1 cellular context compared by ENCODE assay signal in the genomic region with DNA sequence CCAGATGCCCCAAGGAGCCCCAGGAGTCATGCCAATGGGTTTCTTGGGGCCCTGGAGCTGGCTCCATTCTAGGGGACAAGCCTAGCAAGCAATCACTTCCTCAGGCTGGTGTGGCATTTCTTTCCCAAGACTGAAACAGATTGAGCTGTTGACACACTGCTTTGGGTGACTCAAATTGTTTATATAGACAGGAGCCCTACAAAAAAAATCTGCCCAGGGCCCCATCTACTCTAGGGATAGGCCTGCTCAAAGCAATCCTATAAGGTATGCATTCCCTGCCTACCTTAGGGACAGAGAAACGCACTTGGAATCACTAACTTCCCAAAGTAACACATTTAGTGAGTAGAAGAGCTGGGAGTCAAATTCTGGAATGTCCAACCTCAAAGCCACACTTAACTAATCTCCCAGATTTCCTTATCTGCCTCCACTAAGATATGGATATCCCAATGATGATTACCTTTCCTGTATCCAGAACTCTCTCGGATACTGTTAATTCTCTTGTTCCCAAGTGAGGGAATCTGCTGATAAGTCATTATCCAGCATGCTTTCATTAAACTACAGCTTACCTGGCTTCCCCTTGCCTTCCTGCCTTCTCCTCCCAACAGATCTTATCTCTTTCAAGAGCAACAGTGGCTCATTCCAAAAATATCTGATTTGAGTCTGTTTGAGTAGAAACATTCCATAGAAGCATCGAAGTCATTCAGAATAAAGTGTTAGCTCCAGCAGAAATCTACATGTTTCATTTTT.
TF ChIP-seq lines count a peak whose summit lies in the region.

No MANE protein-coding gene starts in this region.

TF ChIP-seq in SK-N-SH, 30 proteins besides CTCF, POLR2A, EP300 and RAD21 (continued from another document):
- TF ChIP-seq, protein P1, sequence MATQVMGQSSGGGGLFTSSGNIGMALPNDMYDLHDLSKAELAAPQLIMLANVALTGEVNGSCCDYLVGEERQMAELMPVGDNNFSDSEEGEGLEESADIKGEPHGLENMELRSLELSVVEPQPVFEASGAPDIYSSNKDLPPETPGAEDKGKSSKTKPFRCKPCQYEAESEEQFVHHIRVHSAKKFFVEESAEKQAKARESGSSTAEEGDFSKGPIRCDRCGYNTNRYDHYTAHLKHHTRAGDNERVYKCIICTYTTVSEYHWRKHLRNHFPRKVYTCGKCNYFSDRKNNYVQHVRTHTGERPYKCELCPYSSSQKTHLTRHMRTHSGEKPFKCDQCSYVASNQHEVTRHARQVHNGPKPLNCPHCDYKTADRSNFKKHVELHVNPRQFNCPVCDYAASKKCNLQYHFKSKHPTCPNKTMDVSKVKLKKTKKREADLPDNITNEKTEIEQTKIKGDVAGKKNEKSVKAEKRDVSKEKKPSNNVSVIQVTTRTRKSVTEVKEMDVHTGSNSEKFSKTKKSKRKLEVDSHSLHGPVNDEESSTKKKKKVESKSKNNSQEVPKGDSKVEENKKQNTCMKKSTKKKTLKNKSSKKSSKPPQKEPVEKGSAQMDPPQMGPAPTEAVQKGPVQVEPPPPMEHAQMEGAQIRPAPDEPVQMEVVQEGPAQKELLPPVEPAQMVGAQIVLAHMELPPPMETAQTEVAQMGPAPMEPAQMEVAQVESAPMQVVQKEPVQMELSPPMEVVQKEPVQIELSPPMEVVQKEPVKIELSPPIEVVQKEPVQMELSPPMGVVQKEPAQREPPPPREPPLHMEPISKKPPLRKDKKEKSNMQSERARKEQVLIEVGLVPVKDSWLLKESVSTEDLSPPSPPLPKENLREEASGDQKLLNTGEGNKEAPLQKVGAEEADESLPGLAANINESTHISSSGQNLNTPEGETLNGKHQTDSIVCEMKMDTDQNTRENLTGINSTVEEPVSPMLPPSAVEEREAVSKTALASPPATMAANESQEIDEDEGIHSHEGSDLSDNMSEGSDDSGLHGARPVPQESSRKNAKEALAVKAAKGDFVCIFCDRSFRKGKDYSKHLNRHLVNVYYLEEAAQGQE (IDR thresholded peaks at IDR 0.05; ENCODE audit: low read depth, low read length): no peak
- TF ChIP-seq GATA2 (CRISPR knock-in tag; IDR thresholded peaks at IDR 0.05): no peak
